ENCODE assay signal across 8 cellular contexts in the genomic region with DNA sequence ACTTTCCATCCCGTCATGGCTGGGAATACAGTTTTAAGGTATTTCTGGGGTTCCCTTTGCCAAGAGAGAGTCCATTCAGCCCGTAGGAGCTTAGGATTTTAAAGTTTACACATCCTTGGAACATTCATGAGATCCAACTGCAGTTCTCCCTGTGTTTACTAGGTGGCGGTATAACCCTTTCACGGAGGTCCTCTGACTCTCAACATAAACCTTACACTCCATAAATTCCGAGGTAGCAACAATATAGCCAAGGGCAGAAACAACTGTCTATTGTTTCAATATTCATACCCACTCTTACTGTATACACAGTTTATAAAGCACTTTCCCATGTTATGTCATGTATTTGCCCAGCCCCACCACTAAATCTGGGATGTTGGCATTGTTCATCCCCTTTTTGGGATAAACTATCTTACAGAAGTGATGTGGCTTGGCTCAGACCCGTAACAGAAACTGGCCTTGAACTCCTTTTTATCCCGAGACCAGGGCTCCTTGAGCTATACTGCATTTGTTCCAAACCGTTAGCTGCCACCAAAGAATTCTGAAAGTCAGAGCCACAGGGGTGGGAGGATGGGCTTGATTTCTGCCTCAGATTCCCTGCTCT.
DNase-seq lines count a peak whose midpoint lies in the region; ATAC-seq and TF ChIP-seq lines count a peak whose summit lies in the region.

No MANE protein-coding gene starts in this region.

- ATAC-seq in GM18517 (IDR thresholded peaks at IDR 0.05; ENCODE audit: unreplicated experiment), result peak; percentile 67
- ATAC-seq in GM21390 (IDR thresholded peaks at IDR 0.05; ENCODE audit: unreplicated experiment), result no peak
- ATAC-seq in HG02938 (IDR thresholded peaks at IDR 0.05; ENCODE audit: unreplicated experiment), result no peak

- H3K27me3 ChIP-seq in MG63 (peaks cover 25% of the 10 kb centered on the region), neural cell (ENCODE audit: insufficient read depth, low read depth, low read length) (no peaks in the 10 kb centered on the region)

- no peaks in the 10 kb centered on the region for H3F3A ChIP-seq in neural cell (ENCODE audit: insufficient read depth, low read length, poor library complexity, severe bottlenecking)

- no peak overlapping the region for H3K27ac ChIP-seq in RWPE1
- H3K27ac ChIP-seq in neural cell (ENCODE audit: low read length), result no peak overlapping the region

- H4K20me1 ChIP-seq in neural cell (ENCODE audit: insufficient read depth), result no peaks in the 10 kb centered on the region

- TF ChIP-seq EP300 in neural cell (conservative IDR thresholded peaks at IDR 0.05; ENCODE audit: poor library complexity, severe bottlenecking), result no peak

- H3K4me2 ChIP-seq in neural cell (ENCODE audit: low read length), result no peak overlapping the region

- TF ChIP-seq POLR2A in erythroblast (IDR thresholded peaks at IDR 0.05; ENCODE audit: low read length), result no peak

- no peaks in the 10 kb centered on the region for H3K79me2 ChIP-seq in neural cell (replicated peaks; ENCODE audit: insufficient read depth, low read length)

- DNase-seq in AML-193 (lab: John Stamatoyannopoulos, UW) (peak; percentile 58 to 71), MG63 (peak; percentile 10), RWPE1 (ENCODE audit: low spot score) (peak; percentile 64), erythroblast (lab: John Stamatoyannopoulos, UW) (peak; percentile 56 to 71)

- H3K4me3 ChIP-seq in MG63 (no peak overlapping the region), neural cell (ENCODE audit: low read length) (no peak overlapping the region)

- no peak overlapping the region for H2AFZ ChIP-seq in neural cell (ENCODE audit: low read depth, low read length)

- peak; percentile 92 for TF ChIP-seq RAD21 in neural cell (conservative IDR thresholded peaks at IDR 0.05)

- H3K9me2 ChIP-seq in neural cell (ENCODE audit: insufficient read depth, low read length), result no peaks in the 10 kb centered on the region

- no peak overlapping the region for H3K9ac ChIP-seq in neural cell (ENCODE audit: low read length)

- TF ChIP-seq CTCF in RWPE1 (conservative IDR thresholded peaks at IDR 0.05; ENCODE audit: low read depth), result peak; percentile 79
- TF ChIP-seq CTCF in neural cell (IDR thresholded peaks at IDR 0.05; ENCODE audit: poor library complexity, severe bottlenecking), result peak; percentile 92

- H3K36me3 ChIP-seq in MG63, result no peaks in the 10 kb centered on the region
- H3K36me3 ChIP-seq in neural cell (ENCODE audit: insufficient read depth, low read length), result no peaks in the 10 kb centered on the region

- POLR2A ChIA-PET in RWPE1 (lab: Yijun Ruan, JAX; ENCODE audit: low non-redundant PET), result interaction anchor here (0.5 kb wide), 1 partner anchor 472 kb away, joined by 4 read pairs; no protein-coding TSS in a partner anchor

- CTCF ChIA-PET in RWPE1 (lab: Yijun Ruan, JAX), result interaction anchor here (0.5 to 1.1 kb wide), 16 partner anchors 9 to 822 kb away, joined by 3 to 7 read pairs (median 3); partner anchors contain the start of gene COL6A5

- no peaks in the 10 kb centered on the region for H3K9me3 ChIP-seq in MG63
- no peaks in the 10 kb centered on the region for H3K9me3 ChIP-seq in neural cell (ENCODE audit: low read length)

TF ChIP-seq in neural cell, 6 proteins besides CTCF, POLR2A, EP300 and RAD21:
- TF ChIP-seq SMC3 (conservative IDR thresholded peaks at IDR 0.05; ENCODE audit: poor library complexity) (peak; percentile 87), TAF1 (IDR thresholded peaks at IDR 0.05; ENCODE audit: low read depth) (no peak), POLR2AphosphoS5 (IDR thresholded peaks at IDR 0.05) (no peak), EZH2 (IDR thresholded peaks at IDR 0.05; ENCODE audit: borderline replicate concordance, insufficient read depth, low read length, poor library complexity, severe bottlenecking) (no peak), MXI1 (conservative IDR thresholded peaks at IDR 0.05; ENCODE audit: poor library complexity, severe bottlenecking) (peak; percentile 18)
- TF ChIP-seq, protein P1, sequence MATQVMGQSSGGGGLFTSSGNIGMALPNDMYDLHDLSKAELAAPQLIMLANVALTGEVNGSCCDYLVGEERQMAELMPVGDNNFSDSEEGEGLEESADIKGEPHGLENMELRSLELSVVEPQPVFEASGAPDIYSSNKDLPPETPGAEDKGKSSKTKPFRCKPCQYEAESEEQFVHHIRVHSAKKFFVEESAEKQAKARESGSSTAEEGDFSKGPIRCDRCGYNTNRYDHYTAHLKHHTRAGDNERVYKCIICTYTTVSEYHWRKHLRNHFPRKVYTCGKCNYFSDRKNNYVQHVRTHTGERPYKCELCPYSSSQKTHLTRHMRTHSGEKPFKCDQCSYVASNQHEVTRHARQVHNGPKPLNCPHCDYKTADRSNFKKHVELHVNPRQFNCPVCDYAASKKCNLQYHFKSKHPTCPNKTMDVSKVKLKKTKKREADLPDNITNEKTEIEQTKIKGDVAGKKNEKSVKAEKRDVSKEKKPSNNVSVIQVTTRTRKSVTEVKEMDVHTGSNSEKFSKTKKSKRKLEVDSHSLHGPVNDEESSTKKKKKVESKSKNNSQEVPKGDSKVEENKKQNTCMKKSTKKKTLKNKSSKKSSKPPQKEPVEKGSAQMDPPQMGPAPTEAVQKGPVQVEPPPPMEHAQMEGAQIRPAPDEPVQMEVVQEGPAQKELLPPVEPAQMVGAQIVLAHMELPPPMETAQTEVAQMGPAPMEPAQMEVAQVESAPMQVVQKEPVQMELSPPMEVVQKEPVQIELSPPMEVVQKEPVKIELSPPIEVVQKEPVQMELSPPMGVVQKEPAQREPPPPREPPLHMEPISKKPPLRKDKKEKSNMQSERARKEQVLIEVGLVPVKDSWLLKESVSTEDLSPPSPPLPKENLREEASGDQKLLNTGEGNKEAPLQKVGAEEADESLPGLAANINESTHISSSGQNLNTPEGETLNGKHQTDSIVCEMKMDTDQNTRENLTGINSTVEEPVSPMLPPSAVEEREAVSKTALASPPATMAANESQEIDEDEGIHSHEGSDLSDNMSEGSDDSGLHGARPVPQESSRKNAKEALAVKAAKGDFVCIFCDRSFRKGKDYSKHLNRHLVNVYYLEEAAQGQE (IDR thresholded peaks at IDR 0.05; ENCODE audit: borderline replicate concordance), result no peak

Comparison
In these comparisons a context has a peak if more than half of its experiments do, and no peak if none do; other contexts are left out.
1. DNase-seq: peak in every context shown above with its lines; median percentile 64 in AML-193; 64 in RWPE1; 64 in erythroblast; 10 in MG63.